8 cellular contexts compared by ENCODE assay signal in genomic region chr10:114623661-114624294, GRCh38. TPM values are rescaled to one million over a fixed set of nuclear protein-coding genes. Genes with fewer than 3 reads are reported as not detected.
A peak's percentile ranks its signal among the peaks of the same experiment; 100 is the strongest.
DNase-seq lines count a peak whose midpoint lies in the region; ATAC-seq and TF ChIP-seq lines count a peak whose summit lies in the region.

No MANE protein-coding gene starts in this region.

- TF ChIP-seq POLR2A in vagina (IDR thresholded peaks at IDR 0.05) = no peak
- no peak for TF ChIP-seq POLR2A in testis (IDR thresholded peaks at IDR 0.05)

- H3K4me1 ChIP-seq in vagina (peaks cover 22% of the 10 kb centered on the region), testis (peaks cover 3% of the 10 kb centered on the region)

- intact Hi-C loops in activated CD4-positive, alpha-beta memory T cell treated with anti-CD3 and anti-CD28 coated beads for 36 hours (cut with micrococcal nuclease) = no loop called here
- intact Hi-C loops in vagina (cut with DNase I) (no loop called here), testis (cut with DNase I; ENCODE audit: low total_unique reads) (no loop called here)

- POLR2A ChIA-PET in activated CD4-positive, alpha-beta memory T cell treated with anti-CD3 and anti-CD28 coated beads, Interleukin-2, amount 10 ng/mL, durations not matched to agents 7 days and 5 days (lab: Charles Lee) = no interaction called here
- POLR2A ChIA-PET in activated CD4-positive, alpha-beta memory T cell treated with anti-CD3 and anti-CD28 coated beads for 36 hours (lab: Charles Lee) = no interaction called here

- 51 to 57% methylated on average over 2 of the region's 2 CpGs for WGBS in testis, 2 donors

- peaks cover 16% of the 10 kb centered on the region for H3K27me3 Mint-ChIP-seq in activated CD4-positive, alpha-beta memory T cell treated with anti-CD3 and anti-CD28 coated beads, Interleukin-2, amount 10 ng/mL, durations not matched to agents 7 days and 5 days
- peaks cover under 1% of the 10 kb centered on the region for H3K27me3 Mint-ChIP-seq in activated CD4-positive, alpha-beta memory T cell treated with anti-CD3 and anti-CD28 coated beads for 36 hours
- peaks cover under 1% of the 10 kb centered on the region for H3K27me3 Mint-ChIP-seq in activated T-helper 17 cell treated with anti-CD3 and anti-CD28 coated beads, Interleukin-2, amount 50 U/mL, for 72 hours

- peak overlapping the region; percentile 79 for H3K27ac ChIP-seq in vagina
- H3K27ac ChIP-seq in testis = peak overlapping the region in 1 of 2 donors; percentile 11

- TF ChIP-seq CTCF in vagina (IDR thresholded peaks at IDR 0.05) = no peak
- no peak for TF ChIP-seq CTCF in testis (IDR thresholded peaks at IDR 0.05)

- peaks cover 34% of the 10 kb centered on the region for H3K4me1 Mint-ChIP-seq in activated CD4-positive, alpha-beta memory T cell treated with anti-CD3 and anti-CD28 coated beads, Interleukin-2, amount 10 ng/mL, durations not matched to agents 7 days and 5 days
- no peaks in the 10 kb centered on the region for H3K4me1 Mint-ChIP-seq in activated CD4-positive, alpha-beta memory T cell treated with anti-CD3 and anti-CD28 coated beads for 36 hours (ENCODE audit: low read depth)
- peaks cover 10% of the 10 kb centered on the region for H3K4me1 Mint-ChIP-seq in activated T-helper 17 cell treated with anti-CD3 and anti-CD28 coated beads, Interleukin-2, amount 50 U/mL, for 72 hours

- H3K4me3 ChIP-seq in vagina (no peak overlapping the region), testis (no peak overlapping the region)

- H3K9me3 Mint-ChIP-seq in activated CD4-positive, alpha-beta memory T cell treated with anti-CD3 and anti-CD28 coated beads, Interleukin-2, amount 10 ng/mL, durations not matched to agents 7 days and 5 days = peaks cover 10% of the 10 kb centered on the region
- peaks cover 13% of the 10 kb centered on the region for H3K9me3 Mint-ChIP-seq in activated CD4-positive, alpha-beta memory T cell treated with anti-CD3 and anti-CD28 coated beads for 36 hours
- no peaks in the 10 kb centered on the region for H3K9me3 Mint-ChIP-seq in activated T-helper 17 cell treated with anti-CD3 and anti-CD28 coated beads, Interleukin-2, amount 50 U/mL, for 72 hours

- H3K27ac Mint-ChIP-seq in activated CD4-positive, alpha-beta memory T cell treated with anti-CD3 and anti-CD28 coated beads, Interleukin-2, amount 10 ng/mL, durations not matched to agents 7 days and 5 days = peak overlapping the region; percentile 28
- no peak overlapping the region for H3K27ac Mint-ChIP-seq in activated CD4-positive, alpha-beta memory T cell treated with anti-CD3 and anti-CD28 coated beads for 36 hours
- H3K27ac Mint-ChIP-seq in activated T-helper 17 cell treated with anti-CD3 and anti-CD28 coated beads, Interleukin-2, amount 50 U/mL, for 72 hours = no peak overlapping the region

- CTCF ChIA-PET in activated CD4-positive, alpha-beta memory T cell treated with anti-CD3 and anti-CD28 coated beads, Interleukin-2, amount 10 ng/mL, durations not matched to agents 7 days and 5 days (lab: Charles Lee) = interaction anchor here (1.2 kb wide), 1 partner anchor 8 kb away, joined by 3 read pairs; no protein-coding TSS in a partner anchor
- CTCF ChIA-PET in activated CD4-positive, alpha-beta memory T cell treated with anti-CD3 and anti-CD28 coated beads for 36 hours (lab: Charles Lee) = no interaction called here

- H3K36me3 Mint-ChIP-seq in activated CD4-positive, alpha-beta memory T cell treated with anti-CD3 and anti-CD28 coated beads, Interleukin-2, amount 10 ng/mL, durations not matched to agents 7 days and 5 days (ENCODE audit: low read depth) = peaks cover 19% of the 10 kb centered on the region
- H3K36me3 Mint-ChIP-seq in activated CD4-positive, alpha-beta memory T cell treated with anti-CD3 and anti-CD28 coated beads for 36 hours = no peaks in the 10 kb centered on the region
- no peaks in the 10 kb centered on the region for H3K36me3 Mint-ChIP-seq in activated T-helper 17 cell treated with anti-CD3 and anti-CD28 coated beads, Interleukin-2, amount 50 U/mL, for 72 hours (ENCODE audit: low read depth)

- H3K4me3 Mint-ChIP-seq in activated CD4-positive, alpha-beta memory T cell treated with anti-CD3 and anti-CD28 coated beads, Interleukin-2, amount 10 ng/mL, durations not matched to agents 7 days and 5 days = no peak overlapping the region
- no peak overlapping the region for H3K4me3 Mint-ChIP-seq in activated CD4-positive, alpha-beta memory T cell treated with anti-CD3 and anti-CD28 coated beads for 36 hours
- no peak overlapping the region for H3K4me3 Mint-ChIP-seq in activated T-helper 17 cell treated with anti-CD3 and anti-CD28 coated beads, Interleukin-2, amount 50 U/mL, for 72 hours

- ATAC-seq in activated T-helper 17 cell treated with anti-CD3 and anti-CD28 coated beads, Interleukin-2, amount 50 U/mL, for 72 hours (replicated peaks) = peak; percentile 59
- ATAC-seq in GM21786 (IDR thresholded peaks at IDR 0.05; ENCODE audit: unreplicated experiment) = no peak

- H3K36me3 ChIP-seq in vagina = no peaks in the 10 kb centered on the region
- no peaks in the 10 kb centered on the region for H3K36me3 ChIP-seq in testis (ENCODE audit: low read depth, missing control alignments)

- no peak for DNase-seq in activated CD4-positive, alpha-beta memory T cell treated with anti-CD3 and anti-CD28 coated beads, Interleukin-2, amount 10 ng/mL, durations not matched to agents 7 days and 5 days
- DNase-seq in activated CD4-positive, alpha-beta memory T cell treated with anti-CD3 and anti-CD28 coated beads for 36 hours = no peak
- DNase-seq in iPS-NIHi11 (ENCODE audit: low spot score) (peak; percentile 65), vagina (ENCODE audit: extremely low spot score in 2 of 2) (no peak), testis (no peak), DMS79 (lab: John Stamatoyannopoulos, UW) (no peak)

- H3K9me3 ChIP-seq in vagina = no peaks in the 10 kb centered on the region
- no peaks in the 10 kb centered on the region for H3K9me3 ChIP-seq in testis

- H3K27me3 ChIP-seq in vagina (no peaks in the 10 kb centered on the region), testis (no peaks in the 10 kb centered on the region)

RNA-seq across cellular contexts. Expression of gene ABLIM1, which starts 34.3 kb away (rescaled TPM):
- 10 to 100 TPM; 91.5 to 97.9 TPM for total RNA-seq in activated CD4-positive, alpha-beta memory T cell treated with anti-CD3 and anti-CD28 coated beads, Interleukin-2, amount 10 ng/mL, durations not matched to agents 7 days and 5 days
- total RNA-seq in activated CD4-positive, alpha-beta memory T cell treated with anti-CD3 and anti-CD28 coated beads for 36 hours = 100 to 1,000 TPM; 119 to 128 TPM
- total RNA-seq in activated T-helper 17 cell treated with anti-CD3 and anti-CD28 coated beads, Interleukin-2, amount 50 U/mL, for 72 hours = 100 to 1,000 TPM in 1 of 2 donors, 10 to 100 TPM in 1; 58.7 to 154 TPM
- total RNA-seq in vagina = 176 TPM
- total RNA-seq in testis = 100 to 1,000 TPM; 128 to 137 TPM
- 90.0 TPM for polyA plus RNA-seq in testis (ENCODE audit: insufficient read depth, low read depth, low replicate concordance)
